31 cellular contexts compared by ENCODE assay signal in genomic region chr2:166695154-166695553, GRCh38.
"Had no signal": no experiment of that assay in that cellular context is flagged by ENCODE, and none has a peak within 500 bp of the region (broad histone marks: within the 10 kb centered on the region; RNA-seq: fewer than 3 reads in every experiment).

No MANE protein-coding gene starts in this region.

- FAIRE-seq: astrocyte, bronchial epithelial cell had no signal

- DNase-seq: activated CD4-positive, alpha-beta memory T cell treated with anti-CD3 and anti-CD28 coated beads for 36 hours; activated CD4-positive, alpha-beta T cell treated with anti-CD3 and anti-CD28 coated beads, Interleukin-2, amount 50 U/mL, for 1 hour; activated CD8-positive, alpha-beta memory T cell treated with anti-CD3 and anti-CD28 coated beads, Interleukin-2, amount 50 U/mL, for 4 hours; activated gamma-delta T cell treated with Interleukin-2 at 50 U/mL for 16 hours; activated naive CD4-positive, alpha-beta T cell treated with anti-CD3 and anti-CD28 coated beads for 36 hours; activated T-cell treated with anti-CD3 and anti-CD28 coated beads for 4 hours; activated T-cell treated with anti-CD3 and anti-CD28 coated beads, Interleukin-2, amount 50 U/mL, for 4 hours; adrenal gland; body of pancreas; caudate nucleus; IMR-90; Karpas-422; KBM-7; NCI-H1105; NCI-H1436; NCI-H1694; NCI-H1930; NCI-H2081 treated with DMSO at 0.1 percent for 48 hours; NCI-H345; NCI-H524 treated with DMSO at 0.1 percent for 48 hours; RPMI8226; SHP77 treated with DMSO at 0.1 percent for 48 hours; T-cell; T-helper 17 cell; T-helper 9 cell; WERI-Rb-1 had no signal

- H3K27me3 ChIP-seq: adrenal gland, body of pancreas, SJSA1 had no signal

- H3K4me1 ChIP-seq: adrenal gland, body of pancreas, SJSA1 had no signal

- H3K4me3 ChIP-seq: adrenal gland, body of pancreas, SJSA1 had no signal

- H3K36me3 ChIP-seq: adrenal gland, SJSA1, WERI-Rb-1 had no signal

- H3K27ac ChIP-seq: adrenal gland, body of pancreas, SJSA1, WERI-Rb-1 had no signal

- ATAC-seq: activated T-cell treated with anti-CD3 and anti-CD28 coated beads, Interleukin-2, amount 50 U/mL, for 4 hours; body of pancreas; Panc1; SK-N-SH treated with all-trans-retinoic acid at 6 μM for 48 hours; T-cell; T-helper 17 cell had no signal

- H3K9me3 ChIP-seq: adrenal gland, body of pancreas, SJSA1 had no signal
